8 cellular contexts compared by ENCODE assay signal in genomic region chr19:771332-771785, GRCh38. TPM values are rescaled to one million over a fixed set of nuclear protein-coding genes. Genes with fewer than 3 reads are reported as not detected.
DNase-seq lines count a peak whose midpoint lies in the region; ATAC-seq and TF ChIP-seq lines count a peak whose summit lies in the region.

No MANE protein-coding gene starts in this region.

- TF ChIP-seq CTCF in fibroblast of the aortic adventitia (IDR thresholded peaks at IDR 0.05; ENCODE audit: insufficient read depth, low read length): peak; percentile 68

- H3K4me3 ChIP-seq in fibroblast of the aortic adventitia (ENCODE audit: low read depth, low read length): no peak overlapping the region

- intact Hi-C loops in activated CD4-positive, alpha-beta T cell treated with anti-CD3 and anti-CD28 coated beads, Interleukin-2, amount 10 ng/mL, durations not matched to agents 24 days and 14 days (cut with micrococcal nuclease): loop anchor here (2.0 to 10.0 kb wide), 2 partner anchors 25 to 53 kb away; partner anchors contain the start of genes AZU1, PLPPR3 and PTBP1

- H3K4me1 Mint-ChIP-seq in activated CD4-positive, alpha-beta T cell treated with anti-CD3 and anti-CD28 coated beads, Interleukin-2, amount 10 ng/mL, durations not matched to agents 24 days and 14 days: peaks cover 3% of the 10 kb centered on the region

- no peak overlapping the region for H3K4me3 Mint-ChIP-seq in activated CD4-positive, alpha-beta T cell treated with anti-CD3 and anti-CD28 coated beads, Interleukin-2, amount 10 ng/mL, durations not matched to agents 24 days and 14 days

- no peak for ATAC-seq in HG03432 (IDR thresholded peaks at IDR 0.05; ENCODE audit: unreplicated experiment)
- no peak for ATAC-seq in HG02571 (IDR thresholded peaks at IDR 0.05; ENCODE audit: unreplicated experiment)

- DNase-seq in D341Med (ENCODE audit: low spot score) (peak; percentile 80), fibroblast of the aortic adventitia (ENCODE audit: low read depth) (peak; percentile 47), NCI-H2171 (lab: John Stamatoyannopoulos, UW) (no peak)
- DNase-seq in activated CD4-positive, alpha-beta T cell treated with anti-CD3 and anti-CD28 coated beads, Interleukin-2, amount 10 ng/mL, durations not matched to agents 24 days and 14 days: peak; percentile 70
- DNase-seq in stimulated activated CD8-positive, alpha-beta memory T cell treated with anti-CD3 and anti-CD28 coated beads, Interleukin-4, amount 100 ng/mL, for 24 hours (ENCODE audit: low read depth): peak; percentile 9

- TF ChIP-seq EP300 in Ishikawa (IDR thresholded peaks at IDR 0.05; ENCODE audit: borderline replicate concordance): no peak

- H3K36me3 Mint-ChIP-seq in activated CD4-positive, alpha-beta T cell treated with anti-CD3 and anti-CD28 coated beads, Interleukin-2, amount 10 ng/mL, durations not matched to agents 24 days and 14 days (ENCODE audit: low read depth): no peaks in the 10 kb centered on the region

- H3K27ac Mint-ChIP-seq in activated CD4-positive, alpha-beta T cell treated with anti-CD3 and anti-CD28 coated beads, Interleukin-2, amount 10 ng/mL, durations not matched to agents 24 days and 14 days: no peak overlapping the region

- peak; percentile 32; the same call in 1 of the 2 replicates for TF ChIP-seq RAD21 in Ishikawa (IDR thresholded peaks at IDR 0.05; ENCODE audit: low read depth)

- H3K27me3 Mint-ChIP-seq in activated CD4-positive, alpha-beta T cell treated with anti-CD3 and anti-CD28 coated beads, Interleukin-2, amount 10 ng/mL, durations not matched to agents 24 days and 14 days: peaks cover 4% of the 10 kb centered on the region

- H3K9me3 Mint-ChIP-seq in activated CD4-positive, alpha-beta T cell treated with anti-CD3 and anti-CD28 coated beads, Interleukin-2, amount 10 ng/mL, durations not matched to agents 24 days and 14 days: no peaks in the 10 kb centered on the region

TF ChIP-seq in Ishikawa, 13 proteins besides CTCF, POLR2A, EP300 and RAD21:
- TF ChIP-seq YY1 (IDR thresholded peaks at IDR 0.05; ENCODE audit: low read depth): no peak
- no peak for TF ChIP-seq MAX (IDR thresholded peaks at IDR 0.05)
- no peak for TF ChIP-seq CREB1 (IDR thresholded peaks at IDR 0.05; ENCODE audit: low read depth)
- TF ChIP-seq, protein P1, sequence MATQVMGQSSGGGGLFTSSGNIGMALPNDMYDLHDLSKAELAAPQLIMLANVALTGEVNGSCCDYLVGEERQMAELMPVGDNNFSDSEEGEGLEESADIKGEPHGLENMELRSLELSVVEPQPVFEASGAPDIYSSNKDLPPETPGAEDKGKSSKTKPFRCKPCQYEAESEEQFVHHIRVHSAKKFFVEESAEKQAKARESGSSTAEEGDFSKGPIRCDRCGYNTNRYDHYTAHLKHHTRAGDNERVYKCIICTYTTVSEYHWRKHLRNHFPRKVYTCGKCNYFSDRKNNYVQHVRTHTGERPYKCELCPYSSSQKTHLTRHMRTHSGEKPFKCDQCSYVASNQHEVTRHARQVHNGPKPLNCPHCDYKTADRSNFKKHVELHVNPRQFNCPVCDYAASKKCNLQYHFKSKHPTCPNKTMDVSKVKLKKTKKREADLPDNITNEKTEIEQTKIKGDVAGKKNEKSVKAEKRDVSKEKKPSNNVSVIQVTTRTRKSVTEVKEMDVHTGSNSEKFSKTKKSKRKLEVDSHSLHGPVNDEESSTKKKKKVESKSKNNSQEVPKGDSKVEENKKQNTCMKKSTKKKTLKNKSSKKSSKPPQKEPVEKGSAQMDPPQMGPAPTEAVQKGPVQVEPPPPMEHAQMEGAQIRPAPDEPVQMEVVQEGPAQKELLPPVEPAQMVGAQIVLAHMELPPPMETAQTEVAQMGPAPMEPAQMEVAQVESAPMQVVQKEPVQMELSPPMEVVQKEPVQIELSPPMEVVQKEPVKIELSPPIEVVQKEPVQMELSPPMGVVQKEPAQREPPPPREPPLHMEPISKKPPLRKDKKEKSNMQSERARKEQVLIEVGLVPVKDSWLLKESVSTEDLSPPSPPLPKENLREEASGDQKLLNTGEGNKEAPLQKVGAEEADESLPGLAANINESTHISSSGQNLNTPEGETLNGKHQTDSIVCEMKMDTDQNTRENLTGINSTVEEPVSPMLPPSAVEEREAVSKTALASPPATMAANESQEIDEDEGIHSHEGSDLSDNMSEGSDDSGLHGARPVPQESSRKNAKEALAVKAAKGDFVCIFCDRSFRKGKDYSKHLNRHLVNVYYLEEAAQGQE (IDR thresholded peaks at IDR 0.05; ENCODE audit: low read depth): no peak
- no peak for TF ChIP-seq TCF12 (IDR thresholded peaks at IDR 0.05; ENCODE audit: low read depth)
- TF ChIP-seq TAF1 (IDR thresholded peaks at IDR 0.05; ENCODE audit: low read depth): no peak
- no peak for TF ChIP-seq FOXM1 (IDR thresholded peaks at IDR 0.05; ENCODE audit: borderline replicate concordance, low read depth)
- no peak for TF ChIP-seq CEBPB (IDR thresholded peaks at IDR 0.05)

RNA-seq across cellular contexts. Expression of gene MISP, which starts 20.4 kb away (rescaled TPM):
- not detected in 2 replicates for total RNA-seq in activated CD4-positive, alpha-beta T cell treated with anti-CD3 and anti-CD28 coated beads, Interleukin-2, amount 10 ng/mL, durations not matched to agents 24 days and 14 days
- 0.09 TPM in 1 of 2 replicates, not detected in the other for total RNA-seq in fibroblast of the aortic adventitia (ENCODE audit: low replicate concordance)

RNA-seq across cellular contexts. Expression of gene PTBP1, which starts 25.9 kb away (rescaled TPM):
- 789 and 832 TPM in 2 replicates for total RNA-seq in activated CD4-positive, alpha-beta T cell treated with anti-CD3 and anti-CD28 coated beads, Interleukin-2, amount 10 ng/mL, durations not matched to agents 24 days and 14 days
- total RNA-seq in fibroblast of the aortic adventitia (ENCODE audit: low replicate concordance): 30.9 and 121 TPM in 2 replicates

RNA-seq across cellular contexts. Expression of gene PLPPR3, which starts 50.4 kb away (rescaled TPM):
- total RNA-seq in activated CD4-positive, alpha-beta T cell treated with anti-CD3 and anti-CD28 coated beads, Interleukin-2, amount 10 ng/mL, durations not matched to agents 24 days and 14 days: not detected in 2 replicates
- total RNA-seq in fibroblast of the aortic adventitia (ENCODE audit: low replicate concordance): 0.18 and 0.33 TPM in 2 replicates

RNA-seq across cellular contexts. Expression of gene AZU1, which starts 56.3 kb away (rescaled TPM):
- not detected in 2 replicates for total RNA-seq in activated CD4-positive, alpha-beta T cell treated with anti-CD3 and anti-CD28 coated beads, Interleukin-2, amount 10 ng/mL, durations not matched to agents 24 days and 14 days
- total RNA-seq in fibroblast of the aortic adventitia (ENCODE audit: low replicate concordance): not detected in 2 replicates
